ENCODE assay signal across 10 cellular contexts in genomic region chr22:25068701-25069100, GRCh38.
DNase-seq lines count a peak whose midpoint lies in the region; ATAC-seq and TF ChIP-seq lines count a peak whose summit lies in the region.
"Had no signal": no experiment of that assay in that cellular context is flagged by ENCODE, and none has a peak within 500 bp of the region (broad histone marks: within the 10 kb centered on the region; RNA-seq: fewer than 3 reads in every experiment).

No MANE protein-coding gene starts in this region.

- H3K36me3 ChIP-seq in KMS-11 (ENCODE audit: insufficient read depth) (no peaks in the 10 kb centered on the region), endodermal cell (ENCODE audit: control insufficient read depth, insufficient read depth, low read length) (peaks cover under 1% of the 10 kb centered on the region)

- no peak for TF ChIP-seq CTCF in KMS-11 (conservative IDR thresholded peaks at IDR 0.05; ENCODE audit: low read depth, low read length)
- no peak for TF ChIP-seq CTCF in endodermal cell (conservative IDR thresholded peaks at IDR 0.05)

- in situ Hi-C loops in KBM-7 (cut with MboI; ENCODE audit: low pct_unique_long_range_greater_than_20kb, low sequenced_read_pairs): no loop called here

- peaks cover 62% of the 10 kb centered on the region for H3K4me1 Mint-ChIP-seq in T-helper 1 cell treated with Interleukin-12 subunit alpha and Interleukin-12 subunit beta and Interleukin-4 antibody, amounts not matched to agents 30 μg/mL and 1 μg/mL, for 36 hours (ENCODE audit: low read depth)
- H3K4me1 Mint-ChIP-seq in activated naive CD8-positive, alpha-beta T cell treated with anti-CD3 and anti-CD28 coated beads for 36 hours: peaks cover 82% of the 10 kb centered on the region
- H3K4me1 Mint-ChIP-seq in endodermal cell: no peaks in the 10 kb centered on the region

- no peaks in the 10 kb centered on the region for H3K79me2 ChIP-seq in KMS-11 (ENCODE audit: insufficient read depth, low read depth)

- peaks cover 47% of the 10 kb centered on the region for H3K4me1 ChIP-seq in KMS-11 (ENCODE audit: low read depth, poor library complexity, severe bottlenecking)
- no peaks in the 10 kb centered on the region for H3K4me1 ChIP-seq in endodermal cell (ENCODE audit: control insufficient read depth, insufficient read depth, low read length)
- H3K4me1 ChIP-seq: parathyroid adenoma had no signal

- H3K27ac ChIP-seq in KMS-11 (peak overlapping the region; percentile 85), endodermal cell (ENCODE audit: low read depth, low read length) (no peak overlapping the region)
- H3K27ac ChIP-seq: parathyroid adenoma had no signal

- 95 to 97% methylated on average over 6 to 9 of the region's 9 CpGs for WGBS in endodermal cell (ENCODE audit: insufficient coverage in 1 of 2, insufficient read length in 1 of 2), 2 experiments

- DNase-seq in activated naive CD8-positive, alpha-beta T cell treated with anti-CD3 and anti-CD28 coated beads for 36 hours: peak; percentile 60
- peak; percentile 27 for DNase-seq in stimulated activated CD4-positive, alpha-beta T cell treated with anti-CD3 and anti-CD28 coated beads, Interleukin-4, amount 100 ng/mL, for 1 hour
- no peak for DNase-seq in KBM-7
- DNase-seq in head of caudate nucleus: no peak
- no peak for DNase-seq in endodermal cell
- DNase-seq: mammary epithelial cell had no signal

- H3K9ac ChIP-seq in KMS-11 (peak overlapping the region; percentile 42), endodermal cell (ENCODE audit: extremely low read depth, low read length, poor library complexity, severe bottlenecking) (no peak overlapping the region)
- H3K9ac ChIP-seq: parathyroid adenoma had no signal

- H3K9me3 ChIP-seq in endodermal cell (ENCODE audit: control insufficient read depth, low read length): no peaks in the 10 kb centered on the region

- no peaks in the 10 kb centered on the region for H4K20me1 ChIP-seq in KMS-11 (ENCODE audit: insufficient read depth)

- intact Hi-C loops in head of caudate nucleus (cut with DNase I): no loop called here

- H3K27ac Mint-ChIP-seq in T-helper 1 cell treated with Interleukin-12 subunit alpha and Interleukin-12 subunit beta and Interleukin-4 antibody, amounts not matched to agents 30 μg/mL and 1 μg/mL, for 36 hours: peak overlapping the region; percentile 92
- H3K27ac Mint-ChIP-seq in activated naive CD8-positive, alpha-beta T cell treated with anti-CD3 and anti-CD28 coated beads for 36 hours: peak overlapping the region; percentile 91
- no peak overlapping the region for H3K27ac Mint-ChIP-seq in endodermal cell

- H3K27me3 ChIP-seq in KMS-11 (ENCODE audit: insufficient read depth, low read depth) (no peaks in the 10 kb centered on the region), endodermal cell (ENCODE audit: control insufficient read depth, insufficient read depth, low read length, poor library complexity, severe bottlenecking) (no peaks in the 10 kb centered on the region)

- no peak for ATAC-seq in GM19023 (IDR thresholded peaks at IDR 0.05; ENCODE audit: unreplicated experiment)

- H2AFZ ChIP-seq in KMS-11 (ENCODE audit: low read depth): peak overlapping the region; percentile 73
- H2AFZ ChIP-seq: parathyroid adenoma had no signal

- H3K27me3 Mint-ChIP-seq in T-helper 1 cell treated with Interleukin-12 subunit alpha and Interleukin-12 subunit beta and Interleukin-4 antibody, amounts not matched to agents 30 μg/mL and 1 μg/mL, for 36 hours (ENCODE audit: low read depth): no peaks in the 10 kb centered on the region
- no peaks in the 10 kb centered on the region for H3K27me3 Mint-ChIP-seq in activated naive CD8-positive, alpha-beta T cell treated with anti-CD3 and anti-CD28 coated beads for 36 hours
- no peaks in the 10 kb centered on the region for H3K27me3 Mint-ChIP-seq in endodermal cell (ENCODE audit: insufficient read depth)

- no peaks in the 10 kb centered on the region for H3K9me3 Mint-ChIP-seq in T-helper 1 cell treated with Interleukin-12 subunit alpha and Interleukin-12 subunit beta and Interleukin-4 antibody, amounts not matched to agents 30 μg/mL and 1 μg/mL, for 36 hours
- no peaks in the 10 kb centered on the region for H3K9me3 Mint-ChIP-seq in activated naive CD8-positive, alpha-beta T cell treated with anti-CD3 and anti-CD28 coated beads for 36 hours
- no peaks in the 10 kb centered on the region for H3K9me3 Mint-ChIP-seq in endodermal cell

- peak overlapping the region; percentile 85 for H3K4me3 Mint-ChIP-seq in T-helper 1 cell treated with Interleukin-12 subunit alpha and Interleukin-12 subunit beta and Interleukin-4 antibody, amounts not matched to agents 30 μg/mL and 1 μg/mL, for 36 hours
- peak overlapping the region; percentile 81 for H3K4me3 Mint-ChIP-seq in activated naive CD8-positive, alpha-beta T cell treated with anti-CD3 and anti-CD28 coated beads for 36 hours
- no peak overlapping the region for H3K4me3 Mint-ChIP-seq in endodermal cell

- H3K4me2 ChIP-seq in KMS-11: peak overlapping the region; percentile 96

- peaks cover 6% of the 10 kb centered on the region for H3K36me3 Mint-ChIP-seq in T-helper 1 cell treated with Interleukin-12 subunit alpha and Interleukin-12 subunit beta and Interleukin-4 antibody, amounts not matched to agents 30 μg/mL and 1 μg/mL, for 36 hours (ENCODE audit: low read depth)
- no peaks in the 10 kb centered on the region for H3K36me3 Mint-ChIP-seq in activated naive CD8-positive, alpha-beta T cell treated with anti-CD3 and anti-CD28 coated beads for 36 hours
- peaks cover 8% of the 10 kb centered on the region for H3K36me3 Mint-ChIP-seq in endodermal cell (ENCODE audit: low read depth)

- H3K4me3 ChIP-seq in KMS-11 (IDR thresholded peaks at IDR 0.05; ENCODE audit: insufficient read depth, low read depth, low read length): no peak overlapping the region
- no peak overlapping the region for H3K4me3 ChIP-seq in endodermal cell (ENCODE audit: low read length)

Comparison
In these comparisons a context has a peak if more than half of its experiments do, and no peak if none do; other contexts are left out.
1. DNase-seq: peak in activated naive CD8-positive, alpha-beta T cell treated with anti-CD3 and anti-CD28 coated beads for 36 hours (single experiment) and stimulated activated CD4-positive, alpha-beta T cell treated with anti-CD3 and anti-CD28 coated beads, Interleukin-4, amount 100 ng/mL, for 1 hour (single experiment); none in KBM-7 (single experiment), head of caudate nucleus (0 of 42) and endodermal cell (single experiment).